ENCODE assay signal across 11 cellular contexts in genomic region chr4:42489095-42489494, GRCh38.
DNase-seq lines count a peak whose midpoint lies in the region; ATAC-seq, FAIRE-seq and TF ChIP-seq lines count a peak whose summit lies in the region.
"Had no signal": no experiment of that assay in that cellular context is flagged by ENCODE, and none has a peak within 500 bp of the region (broad histone marks: within the 10 kb centered on the region; RNA-seq: fewer than 3 reads in every experiment).

No MANE protein-coding gene starts in this region.

- no peak overlapping the region for H2AFZ ChIP-seq in GM12878 (ENCODE audit: control insufficient read depth, low read depth, low read length)

- peak; percentile 78 for ATAC-seq in GM18517 (IDR thresholded peaks at IDR 0.05; ENCODE audit: unreplicated experiment)
- peak; percentile 72 for ATAC-seq in GM21390 (IDR thresholded peaks at IDR 0.05; ENCODE audit: unreplicated experiment)
- peak; percentile 75 for ATAC-seq in HG03039 (IDR thresholded peaks at IDR 0.05; ENCODE audit: unreplicated experiment)
- ATAC-seq in GM12878, result peak; percentile 90

- peaks cover 32% of the 10 kb centered on the region for H3K4me1 ChIP-seq in GM12878 (ENCODE audit: control insufficient read depth, insufficient read depth, low read length)
- H3K4me1 ChIP-seq in esophagus squamous epithelium, result peaks cover 0 to 12% (median 4%) of the 10 kb centered on the region in 3 donors

- peak in 1 of 2 experiments; percentile 57; a peak in 2 of 4 replicates for TF ChIP-seq EP300 in GM12878 (IDR thresholded peaks at IDR 0.05; ENCODE audit: borderline replicate concordance in 1 of 2, control insufficient read depth in 1 of 2, low read depth in 2 of 2, low read length in 2 of 2)

- peak overlapping the region; percentile 92 for H3K27ac ChIP-seq in GM12878 (ENCODE audit: control insufficient read depth, insufficient read depth)
- H3K27ac ChIP-seq in esophagus squamous epithelium, result no peak overlapping the region
- H3K27ac ChIP-seq: skin epidermis had no signal

- peaks cover 2% of the 10 kb centered on the region for H3K4me1 Mint-ChIP-seq in T-helper 2 cell treated with Interferon-gamma antibody and Interleukin-4, amounts not matched to agents 5 μg/mL and 100 μg/mL, for 36 hours (ENCODE audit: low read depth)

- POLR2A ChIA-PET in GM12878 (lab: Charles Lee), result interaction anchor here (0.6 to 2.3 kb wide), 6 partner anchors 8 to 188 kb away, joined by 3 to 9 read pairs (median 4); no protein-coding TSS in a partner anchor

- no peaks in the 10 kb centered on the region for H3K9me3 ChIP-seq in GM12878 (replicated peaks; ENCODE audit: control insufficient read depth, insufficient read depth, low read length)
- no peaks in the 10 kb centered on the region for H3K9me3 ChIP-seq in esophagus squamous epithelium

- H3K4me3 Mint-ChIP-seq in T-helper 2 cell treated with Interferon-gamma antibody and Interleukin-4, amounts not matched to agents 5 μg/mL and 100 μg/mL, for 36 hours, result no peak overlapping the region

- peak overlapping the region; percentile 95 for H3K4me2 ChIP-seq in GM12878 (ENCODE audit: control insufficient read depth, insufficient read depth)

- RAD21 ChIA-PET in GM12878 (lab: Charles Lee; ENCODE audit: unreplicated experiment), result interaction anchor here (0.7 to 3.8 kb wide), 8 partner anchors 10 to 206 kb away, joined by 3 to 25 read pairs (median 5); no protein-coding TSS in a partner anchor

- H3K36me3 ChIP-seq in GM12878 (ENCODE audit: control insufficient read depth in 2 of 2, insufficient read depth in 2 of 2, low read length in 1 of 2) (peaks cover 2 to 4% of the 10 kb centered on the region in 2 experiments; a peak in 3 of 4 replicates), esophagus squamous epithelium (no peaks in the 10 kb centered on the region)

- DNase-seq in GM12878 (ENCODE audit: low read depth, low spot score) (peak; percentile 62), esophagus squamous epithelium (lab: John Stamatoyannopoulos, UW) (no peak), NCI-H526 treated with DMSO at 0.1 percent for 48 hours (lab: John Stamatoyannopoulos, UW) (no peak)
- no peak for DNase-seq in activated T-cell treated with anti-CD3 and anti-CD28 coated beads, Interleukin-2, amount 50 U/mL, for 48 hours
- DNase-seq in T-helper 2 cell treated with Interferon-gamma antibody and Interleukin-4, amounts not matched to agents 5 μg/mL and 100 μg/mL, for 36 hours (ENCODE audit: low spot score), result no peak
- DNase-seq: activated CD4-positive, alpha-beta T cell treated with anti-CD3 and anti-CD28 coated beads, Interleukin-2, amount 50 U/mL, for 1 hour; effector memory CD4-positive, alpha-beta T cell had no signal

- peak overlapping the region; percentile 40; the same call in 1 of the 2 replicates for H3K9ac ChIP-seq in GM12878 (ENCODE audit: control insufficient read depth, insufficient read depth, low read length)

- BruUV-seq in GM12878 (replicated peaks; lab: Mats Ljungman, UMichigan), result no TSS peak

- H3K27me3 Mint-ChIP-seq in T-helper 2 cell treated with Interferon-gamma antibody and Interleukin-4, amounts not matched to agents 5 μg/mL and 100 μg/mL, for 36 hours (ENCODE audit: low read depth), result no peaks in the 10 kb centered on the region

- H4K20me1 ChIP-seq in GM12878 (ENCODE audit: control insufficient read depth, insufficient read depth), result no peaks in the 10 kb centered on the region

- CTCF ChIA-PET in GM12878 (lab: Yijun Ruan, JAX), result interaction anchor here (0.9 to 2.5 kb wide), 11 partner anchors 10 to 207 kb away, joined by 3 to 11 read pairs (median 4); no protein-coding TSS in a partner anchor

- peak overlapping the region; percentile 62 for H3K4me3 ChIP-seq in GM12878
- H3K4me3 ChIP-seq in esophagus squamous epithelium, result no peak overlapping the region
- H3K4me3 ChIP-seq: skin epidermis had no signal

- no peaks in the 10 kb centered on the region for H3K36me3 Mint-ChIP-seq in T-helper 2 cell treated with Interferon-gamma antibody and Interleukin-4, amounts not matched to agents 5 μg/mL and 100 μg/mL, for 36 hours (ENCODE audit: low read depth)

- no peaks in the 10 kb centered on the region for H3K9me3 Mint-ChIP-seq in T-helper 2 cell treated with Interferon-gamma antibody and Interleukin-4, amounts not matched to agents 5 μg/mL and 100 μg/mL, for 36 hours

- TF ChIP-seq CTCF in GM12878 (IDR thresholded peaks at IDR 0.05 in 2 of 3, conservative IDR thresholded peaks at IDR 0.05 in 1 of 3; ENCODE audit: control insufficient read depth in 2 of 3, extremely low read depth in 1 of 3, insufficient read depth in 1 of 3, low read depth in 3 of 3, low read length in 3 of 3) (no peak), esophagus squamous epithelium (IDR thresholded peaks at IDR 0.05) (no peak)

- SMC1A ChIA-PET in GM12878 (lab: Charles Lee; ENCODE audit: uncharacterized antibody, unreplicated experiment), result interaction anchor here (0.6 to 5.7 kb wide), 19 partner anchors 9 to 168 kb away, joined by 3 to 42 read pairs (median 4); partner anchors contain the start of gene ATP8A1

- TF ChIP-seq POLR2A in GM12878 (IDR thresholded peaks at IDR 0.05; ENCODE audit: low read depth, low read length) (no peak), esophagus squamous epithelium (IDR thresholded peaks at IDR 0.05) (no peak)

- TF ChIP-seq RAD21 in GM12878 (IDR thresholded peaks at IDR 0.05; ENCODE audit: insufficient read depth, low read depth, low read length), result no peak

- H3K27ac Mint-ChIP-seq in T-helper 2 cell treated with Interferon-gamma antibody and Interleukin-4, amounts not matched to agents 5 μg/mL and 100 μg/mL, for 36 hours, result no peak overlapping the region

- intact Hi-C loops in GM12878 (cut with micrococcal nuclease; ENCODE audit: unreplicated experiment), result loop anchor here (2.0 to 5.0 kb wide), 2 partner anchors 28 to 37 kb away; no protein-coding TSS in a partner anchor
- intact Hi-C loops in esophagus squamous epithelium (cut with DNase I), result no loop called here

- H3K27me3 ChIP-seq in GM12878 (replicated peaks in 1 of 2; ENCODE audit: control insufficient read depth in 2 of 2, insufficient read depth in 2 of 2, low read length in 1 of 2) (no peaks in the 10 kb centered on the region), esophagus squamous epithelium (no peaks in the 10 kb centered on the region)

- in situ Hi-C loops in GM12878 (cut with MboI), result no loop called here

- FAIRE-seq in GM12878 (lab: Jason Lieb, UNC), result peak; percentile 72

- no peaks in the 10 kb centered on the region for H3K79me2 ChIP-seq in GM12878 (ENCODE audit: control insufficient read depth, insufficient read depth, low read length)

- 3% methylated on average over 6 of the region's 6 CpGs for WGBS in GM12878 (ENCODE audit: insufficient coverage, insufficient replicate concordance, low lambda C conversion rate, missing lambda C conversion rate)
- WGBS in esophagus squamous epithelium, 2 donors, result 80 to 81% methylated on average over 6 of the region's 6 CpGs

TF ChIP-seq in GM12878, 131 proteins besides CTCF, POLR2A, EP300 and RAD21 (continues in another document):
- TF ChIP-seq ZBED1 (IDR thresholded peaks at IDR 0.05; ENCODE audit: borderline replicate concordance) (no peak), ATF2 (IDR thresholded peaks at IDR 0.05; ENCODE audit: low read length) (peak; percentile 56), RUNX3 (IDR thresholded peaks at IDR 0.05; ENCODE audit: low read length) (peak; percentile 71), ZNF622 (IDR thresholded peaks at IDR 0.05) (no peak), BMI1 (IDR thresholded peaks at IDR 0.05; ENCODE audit: borderline replicate concordance) (no peak), BHLHE40 (IDR thresholded peaks at IDR 0.05; ENCODE audit: borderline replicate concordance in 1 of 2, low read depth in 2 of 2, low read length in 1 of 2) (no peak), USF1 (IDR thresholded peaks at IDR 0.05; ENCODE audit: borderline replicate concordance, extremely low read length, insufficient read depth, low read depth, low read length) (no peak), HCFC1 (IDR thresholded peaks at IDR 0.05; ENCODE audit: low read length) (no peak), NFIC (IDR thresholded peaks at IDR 0.05; ENCODE audit: low read depth, low read length) (0 out of 2 replicates have a peak, but pooled peaks have one; percentile 41), DPF2 (IDR thresholded peaks at IDR 0.05) (peak; percentile 23; the same call in 1 of the 2 replicates), E4F1 (IDR thresholded peaks at IDR 0.05; ENCODE audit: borderline replicate concordance, partially characterized antibody) (no peak)
